8 cellular contexts compared by ENCODE assay signal in genomic region chr11:59144579-59145345, GRCh38. TPM values are rescaled to one million over a fixed set of nuclear protein-coding genes. Genes with fewer than 3 reads are reported as not detected.
DNase-seq lines count a peak whose midpoint lies in the region; ATAC-seq, FAIRE-seq and TF ChIP-seq lines count a peak whose summit lies in the region.

No MANE protein-coding gene starts in this region.

- peak overlapping the region; percentile 93 for H3K9ac ChIP-seq in GM23248

- H3K27me3 ChIP-seq in GM23248 (replicated peaks; ENCODE audit: insufficient read depth) (no peaks in the 10 kb centered on the region), SJSA1 (replicated peaks) (no peaks in the 10 kb centered on the region), pancreas (no peaks in the 10 kb centered on the region), tibial nerve (no peaks in the 10 kb centered on the region)

- peaks cover 46% of the 10 kb centered on the region for H3F3A ChIP-seq in GM23248 (ENCODE audit: insufficient read depth)

- peak overlapping the region; percentile 96 for H2AFZ ChIP-seq in GM23248

- intact Hi-C loops in Right ventricle myocardium inferior (cut with DNase I) (loop anchor here (5.0 kb wide), 1 partner anchor 567 kb away; the partner anchor contains the start of genes LPXN and ZFP91), pancreas (cut with DNase I) (no loop called here)

- peak overlapping the region; percentile 99 for H3K4me2 ChIP-seq in GM23248 (ENCODE audit: unreplicated experiment)

- H3K27ac ChIP-seq in GM23248 (peak overlapping the region; percentile 90), SJSA1 (peak overlapping the region; percentile 80), pancreas (peak overlapping the region; percentile 15 to 94 (median 60)), tibial nerve (peak overlapping the region; percentile 88 to 98 (median 92))

- H3K9me3 Mint-ChIP-seq in activated naive CD4-positive, alpha-beta T cell treated with anti-CD3 and anti-CD28 coated beads, Interleukin-2, amount 50 U/mL, for 72 hours: no peaks in the 10 kb centered on the region

- peaks cover 8% of the 10 kb centered on the region; the same call in 1 of the 2 replicates for H3K36me3 ChIP-seq in GM23248 (ENCODE audit: low read depth)
- H3K36me3 ChIP-seq in SJSA1: peaks cover 48% of the 10 kb centered on the region
- peaks cover 0 to 3% (median 0%) of the 10 kb centered on the region in 3 donors for H3K36me3 ChIP-seq in pancreas
- H3K36me3 ChIP-seq in tibial nerve: peaks cover 0 to 11% (median 0%) of the 10 kb centered on the region in 3 donors

- in situ Hi-C loops in GM23248 (cut with MboI): no loop called here

- peak in 1 of 2 donors; percentile 87 for TF ChIP-seq EP300 in tibial nerve (IDR thresholded peaks at IDR 0.05)

- ATAC-seq in activated naive CD4-positive, alpha-beta T cell treated with anti-CD3 and anti-CD28 coated beads, Interleukin-2, amount 50 U/mL, for 72 hours: peak; percentile 69 to 70
- ATAC-seq in Right ventricle myocardium inferior: peak; percentile 74
- peak; percentile 72 to 84 (median 76) for ATAC-seq in pancreas

- TF ChIP-seq CTCF in pancreas (IDR thresholded peaks at IDR 0.05) (no peak), tibial nerve (IDR thresholded peaks at IDR 0.05) (peak in 1 of 5 experiments; percentile 12)

- H3K4me3 ChIP-seq in GM23248: peak overlapping the region; percentile 99
- H3K4me3 ChIP-seq in SJSA1: peak overlapping the region; percentile 59
- peak overlapping the region; percentile 26 to 77 (median 38) for H3K4me3 ChIP-seq in pancreas
- peak overlapping the region; percentile 45 to 86 (median 62) for H3K4me3 ChIP-seq in tibial nerve

- peak overlapping the region; percentile 45 to 87 for H3K27ac Mint-ChIP-seq in activated naive CD4-positive, alpha-beta T cell treated with anti-CD3 and anti-CD28 coated beads, Interleukin-2, amount 50 U/mL, for 72 hours

- H3K9me2 ChIP-seq in GM23248 (ENCODE audit: insufficient read depth): no peaks in the 10 kb centered on the region

- 1% methylated on average over 29 to 39 of the region's 39 CpGs for WGBS in GM23248 (ENCODE audit: low coverage in 1 of 2, low lambda C conversion rate in 2 of 2, missing lambda C conversion rate in 2 of 2), 2 experiments
- WGBS in pancreas, 2 donors: 4 to 5% methylated on average over 39 of the region's 39 CpGs
- WGBS in tibial nerve, 2 donors: 1% methylated on average over 39 of the region's 39 CpGs

- no peak for FAIRE-seq in pancreas (lab: Jason Lieb, UNC)

- no peaks in the 10 kb centered on the region for H4K20me1 ChIP-seq in GM23248 (ENCODE audit: insufficient read depth)

- H3K9me3 ChIP-seq in GM23248 (ENCODE audit: low read depth) (no peaks in the 10 kb centered on the region), SJSA1 (replicated peaks) (no peaks in the 10 kb centered on the region), pancreas (no peaks in the 10 kb centered on the region), tibial nerve (no peaks in the 10 kb centered on the region)

- peaks cover 45% of the 10 kb centered on the region for H3K79me2 ChIP-seq in GM23248 (ENCODE audit: insufficient read depth)

- peaks cover 53 to 55% of the 10 kb centered on the region in 2 donors for H3K36me3 Mint-ChIP-seq in activated naive CD4-positive, alpha-beta T cell treated with anti-CD3 and anti-CD28 coated beads, Interleukin-2, amount 50 U/mL, for 72 hours

- TF ChIP-seq POLR2A in tibial nerve (IDR thresholded peaks at IDR 0.05): peak in 1 of 2 donors; percentile 44

- H3K4me1 ChIP-seq in GM23248 (ENCODE audit: insufficient read depth) (peaks cover 20% of the 10 kb centered on the region), SJSA1 (replicated peaks) (peaks cover 22% of the 10 kb centered on the region), pancreas (peaks cover 0 to 14% (median 8%) of the 10 kb centered on the region in 3 donors), tibial nerve (peaks cover 0 to 41% (median 12%) of the 10 kb centered on the region in 4 donors)

- DNase-seq in ELF-1 (ENCODE audit: low read depth, low spot score): peak; percentile 79
- DNase-seq in GM23248: peak; percentile 91
- DNase-seq in LHCN-M2 (ENCODE audit: low read depth): peak; percentile 88
- peak; percentile 87 to 88 for DNase-seq in SJSA1 (ENCODE audit: low read depth in 1 of 2, low spot score in 2 of 2)
- DNase-seq in activated naive CD4-positive, alpha-beta T cell treated with anti-CD3 and anti-CD28 coated beads, Interleukin-2, amount 50 U/mL, for 72 hours (ENCODE audit: low spot score in 2 of 2): peak; percentile 71 to 87
- DNase-seq in Right ventricle myocardium inferior (ENCODE audit: missing footprints): peak; percentile 86
- DNase-seq in pancreas: peak; percentile 71 to 82 (median 76)
- DNase-seq in tibial nerve (ENCODE audit: low spot score in 2 of 2): peak; percentile 53 to 65

RNA-seq across cellular contexts. Expression of gene FAM111A, which starts 2.1 kb away (rescaled TPM):
- total RNA-seq in GM23248 (2014; rRNA removed; shearing (Covaris generic)): 32.3 and 55.3 TPM in 2 replicates
- polyA plus RNA-seq in GM23248 (2016; fragmentation: Nextera tagmentation; extraction: Ambion mirVana) (27.7 and 31.6 TPM in 2 replicates), pancreas (10 to 100 TPM; 19.7 to 25.1 TPM)
- total RNA-seq in LHCN-M2 (2014; rRNA removed) (80.3 and 80.8 TPM in 2 replicates), Right ventricle myocardium inferior (12.0 TPM), pancreas (10 to 100 TPM in 2 of 6 donors, 1 to 10 TPM in 4; 3.9 to 25.1 (median 8.1) TPM), tibial nerve (10 to 100 TPM; 24.3 to 76.9 (median 40.3) TPM)
- 12.4 TPM for polyA plus RNA-seq in LHCN-M2 (2012)
- total RNA-seq in SJSA1 (2014; rRNA removed; shearing (Covaris generic)): 70.0 and 108 TPM in 2 replicates
- 100 to 1,000 TPM in 1 of 2 donors, 10 to 100 TPM in 1; 86.7 to 128 TPM for total RNA-seq in activated naive CD4-positive, alpha-beta T cell treated with anti-CD3 and anti-CD28 coated beads, Interleukin-2, amount 50 U/mL, for 72 hours

RNA-seq across cellular contexts. Expression of gene DTX4, which starts 27.2 kb away (rescaled TPM):
- 0.22 and 0.38 TPM in 2 replicates for total RNA-seq in GM23248 (2014; rRNA removed; shearing (Covaris generic))
- 0.10 and 0.16 TPM in 2 replicates for polyA plus RNA-seq in GM23248 (2016; fragmentation: Nextera tagmentation; extraction: Ambion mirVana)
- 0.38 and 1.2 TPM in 2 replicates for total RNA-seq in LHCN-M2 (2014; rRNA removed)
- 4.3 TPM for polyA plus RNA-seq in LHCN-M2 (2012)
- 4.1 and 7.6 TPM in 2 replicates for total RNA-seq in SJSA1 (2014; rRNA removed; shearing (Covaris generic))
- under 1 TPM in 1 of 2 donors, not detected in 1; 0.16 TPM for total RNA-seq in activated naive CD4-positive, alpha-beta T cell treated with anti-CD3 and anti-CD28 coated beads, Interleukin-2, amount 50 U/mL, for 72 hours
- 2.1 TPM for total RNA-seq in Right ventricle myocardium inferior
- total RNA-seq in pancreas: 10 to 100 TPM in 2 of 6 donors, 1 to 10 TPM in 4; 5.9 to 16.3 (median 8.3) TPM
- polyA plus RNA-seq in pancreas: 10 to 100 TPM in 1 of 2 donors, 1 to 10 TPM in 1; 9.0 to 12.3 TPM
- 10 to 100 TPM; 17.7 to 34.5 (median 25.8) TPM for total RNA-seq in tibial nerve

RNA-seq across cellular contexts. Expression of gene FAM111B, which starts 37.7 kb away (rescaled TPM):
- total RNA-seq in GM23248 (2014; rRNA removed; shearing (Covaris generic)): 2.1 and 4.5 TPM in 2 replicates
- polyA plus RNA-seq in GM23248 (2016; fragmentation: Nextera tagmentation; extraction: Ambion mirVana) (6.8 and 7.3 TPM in 2 replicates), pancreas (under 1 TPM; 0.05 to 0.15 TPM)
- total RNA-seq in LHCN-M2 (2014; rRNA removed) (37.0 and 38.9 TPM in 2 replicates), Right ventricle myocardium inferior (1.1 TPM), pancreas (under 1 TPM in 5 of 6 donors, not detected in 1; 0.12 to 0.73 (median 0.20) TPM), tibial nerve (under 1 TPM in 3 of 4 donors, not detected in 1; 0.20 to 0.30 (median 0.22) TPM)
- polyA plus RNA-seq in LHCN-M2 (2012): 4.9 TPM
- total RNA-seq in SJSA1 (2014; rRNA removed; shearing (Covaris generic)): 59.0 and 69.5 TPM in 2 replicates
- total RNA-seq in activated naive CD4-positive, alpha-beta T cell treated with anti-CD3 and anti-CD28 coated beads, Interleukin-2, amount 50 U/mL, for 72 hours: 10 to 100 TPM; 42.8 to 47.6 TPM

RNA-seq across cellular contexts. Expression of gene GLYATL1B, which starts 58.7 kb away (rescaled TPM):
- total RNA-seq in GM23248 (2014; rRNA removed; shearing (Covaris generic)): not detected in 2 replicates
- not detected in 2 replicates for polyA plus RNA-seq in GM23248 (2016; fragmentation: Nextera tagmentation; extraction: Ambion mirVana)
- not detected in 2 replicates for total RNA-seq in LHCN-M2 (2014; rRNA removed)
- polyA plus RNA-seq in LHCN-M2 (2012): not detected
- not detected in 2 replicates for total RNA-seq in SJSA1 (2014; rRNA removed; shearing (Covaris generic))
- not detected for total RNA-seq in activated naive CD4-positive, alpha-beta T cell treated with anti-CD3 and anti-CD28 coated beads, Interleukin-2, amount 50 U/mL, for 72 hours
- total RNA-seq in Right ventricle myocardium inferior: not detected
- not detected for total RNA-seq in pancreas
- polyA plus RNA-seq in pancreas: not detected
- total RNA-seq in tibial nerve: not detected

Comparison
In these comparisons a context has a peak if more than half of its experiments do, and no peak if none do; other contexts are left out.
1. Peak in every context shown above with its lines: DNase-seq, ATAC-seq, H3K4me3 ChIP-seq and H3K27ac ChIP-seq.
2. H3K4me3 ChIP-seq: peak in every context shown above with its lines; median percentile 99 in GM23248; 62 in tibial nerve; 59 in SJSA1; 38 in pancreas.